Comparison of ENCODE assay signal across 1 cellular context in genomic region chr1:223337174-223337869, GRCh38.
TF ChIP-seq lines count a peak whose summit lies in the region.

No MANE protein-coding gene starts in this region.

TF ChIP-seq in SK-N-SH, 30 proteins besides CTCF, POLR2A, EP300 and RAD21:
- TF ChIP-seq, protein P1, sequence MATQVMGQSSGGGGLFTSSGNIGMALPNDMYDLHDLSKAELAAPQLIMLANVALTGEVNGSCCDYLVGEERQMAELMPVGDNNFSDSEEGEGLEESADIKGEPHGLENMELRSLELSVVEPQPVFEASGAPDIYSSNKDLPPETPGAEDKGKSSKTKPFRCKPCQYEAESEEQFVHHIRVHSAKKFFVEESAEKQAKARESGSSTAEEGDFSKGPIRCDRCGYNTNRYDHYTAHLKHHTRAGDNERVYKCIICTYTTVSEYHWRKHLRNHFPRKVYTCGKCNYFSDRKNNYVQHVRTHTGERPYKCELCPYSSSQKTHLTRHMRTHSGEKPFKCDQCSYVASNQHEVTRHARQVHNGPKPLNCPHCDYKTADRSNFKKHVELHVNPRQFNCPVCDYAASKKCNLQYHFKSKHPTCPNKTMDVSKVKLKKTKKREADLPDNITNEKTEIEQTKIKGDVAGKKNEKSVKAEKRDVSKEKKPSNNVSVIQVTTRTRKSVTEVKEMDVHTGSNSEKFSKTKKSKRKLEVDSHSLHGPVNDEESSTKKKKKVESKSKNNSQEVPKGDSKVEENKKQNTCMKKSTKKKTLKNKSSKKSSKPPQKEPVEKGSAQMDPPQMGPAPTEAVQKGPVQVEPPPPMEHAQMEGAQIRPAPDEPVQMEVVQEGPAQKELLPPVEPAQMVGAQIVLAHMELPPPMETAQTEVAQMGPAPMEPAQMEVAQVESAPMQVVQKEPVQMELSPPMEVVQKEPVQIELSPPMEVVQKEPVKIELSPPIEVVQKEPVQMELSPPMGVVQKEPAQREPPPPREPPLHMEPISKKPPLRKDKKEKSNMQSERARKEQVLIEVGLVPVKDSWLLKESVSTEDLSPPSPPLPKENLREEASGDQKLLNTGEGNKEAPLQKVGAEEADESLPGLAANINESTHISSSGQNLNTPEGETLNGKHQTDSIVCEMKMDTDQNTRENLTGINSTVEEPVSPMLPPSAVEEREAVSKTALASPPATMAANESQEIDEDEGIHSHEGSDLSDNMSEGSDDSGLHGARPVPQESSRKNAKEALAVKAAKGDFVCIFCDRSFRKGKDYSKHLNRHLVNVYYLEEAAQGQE (IDR thresholded peaks at IDR 0.05; ENCODE audit: low read depth, low read length) = no peak
- TF ChIP-seq, protein P2, sequence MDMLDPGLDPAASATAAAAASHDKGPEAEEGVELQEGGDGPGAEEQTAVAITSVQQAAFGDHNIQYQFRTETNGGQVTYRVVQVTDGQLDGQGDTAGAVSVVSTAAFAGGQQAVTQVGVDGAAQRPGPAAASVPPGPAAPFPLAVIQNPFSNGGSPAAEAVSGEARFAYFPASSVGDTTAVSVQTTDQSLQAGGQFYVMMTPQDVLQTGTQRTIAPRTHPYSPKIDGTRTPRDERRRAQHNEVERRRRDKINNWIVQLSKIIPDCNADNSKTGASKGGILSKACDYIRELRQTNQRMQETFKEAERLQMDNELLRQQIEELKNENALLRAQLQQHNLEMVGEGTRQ (IDR thresholded peaks at IDR 0.05; ENCODE audit: borderline replicate concordance, low read depth, low read length) = no peak
- TF ChIP-seq MAX (IDR thresholded peaks at IDR 0.05; ENCODE audit: low read depth) (no peak), FOXM1 (IDR thresholded peaks at IDR 0.05; ENCODE audit: low read depth) (no peak)
